ENCODE assay signal across 20 cellular contexts in the genomic region with DNA sequence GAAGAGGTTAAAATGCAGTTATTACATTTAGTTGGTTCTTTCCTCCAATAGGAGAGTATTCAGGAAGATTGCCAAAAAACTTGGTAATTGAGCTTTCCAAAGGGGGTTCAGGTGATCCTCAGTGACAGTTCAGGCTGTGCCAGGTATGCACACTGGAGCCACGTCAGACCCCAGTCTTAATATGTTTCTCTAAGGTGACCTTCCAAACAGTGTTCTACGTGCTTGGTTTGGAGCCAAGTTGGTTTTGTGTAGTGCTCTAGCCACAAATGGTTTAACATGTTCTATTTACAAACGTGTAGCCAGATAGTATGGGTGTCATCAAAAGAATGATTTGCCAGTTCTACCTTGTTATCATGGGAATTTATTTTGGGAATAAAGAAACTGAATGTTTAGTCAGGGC.
"Had no signal": no experiment of that assay in that cellular context is flagged by ENCODE, and none has a peak within 500 bp of the region (broad histone marks: within the 10 kb centered on the region; RNA-seq: fewer than 3 reads in every experiment).

No MANE protein-coding gene starts in this region.

- ATAC-seq: Panc1, PC-3 had no signal

- H3K9me3 ChIP-seq: SJSA1 had no signal

- H3K27me3 ChIP-seq: SJSA1 had no signal

- DNase-seq: KBM-7, MV-4-11, NCI-H1048, NCI-H1105, NCI-H1417, NCI-H1436 treated with DMSO at 0.1 percent for 48 hours, NCI-H1694, NCI-H187 treated with DMSO at 0.1 percent for 48 hours, NCI-H2081, NCI-H2107, NCI-H2227 treated with DMSO at 0.1 percent for 48 hours, NCI-H524, NCI-H526 treated with DMSO at 0.1 percent for 48 hours, NCI-H774, PC-3, SIG-M5 had no signal

- H3K4me1 ChIP-seq: SJSA1 had no signal

- H3K27ac ChIP-seq: RWPE1, SJSA1, SK-N-MC had no signal

- H3K36me3 ChIP-seq: SJSA1 had no signal

- H3K4me3 ChIP-seq: SJSA1, SK-N-MC had no signal
